ENCODE assay signal across 19 cellular contexts in the genomic region with DNA sequence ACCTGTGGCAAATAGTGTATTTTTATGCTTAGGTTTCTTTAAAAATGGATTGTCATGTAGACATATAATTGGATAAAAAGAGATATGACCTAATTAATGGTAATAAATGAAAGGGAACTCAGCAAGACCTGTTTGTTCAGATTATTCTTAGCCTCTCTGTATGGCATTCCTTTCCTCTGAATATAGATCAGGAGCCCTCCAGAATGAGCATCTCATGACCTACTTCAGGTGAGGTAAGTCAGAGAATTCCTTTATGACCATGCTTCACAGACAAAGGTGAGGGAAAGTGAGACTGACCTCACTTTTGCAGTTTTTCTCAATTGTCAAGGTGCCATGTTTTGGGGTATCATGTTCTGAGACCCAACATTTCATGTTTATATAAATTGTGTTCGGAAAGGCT.
"Had no signal": no experiment of that assay in that cellular context is flagged by ENCODE, and none has a peak within 500 bp of the region (broad histone marks: within the 10 kb centered on the region; RNA-seq: fewer than 3 reads in every experiment).

No MANE protein-coding gene starts in this region.

- H3K27me3 ChIP-seq: gastroesophageal sphincter, heart left ventricle, hepatocyte, pancreas, transverse colon had no signal

- H3K4me2 ChIP-seq: hepatocyte had no signal

- H3K36me3 ChIP-seq: gastroesophageal sphincter, heart left ventricle, lower lobe of right lung, pancreas, prostate gland, thoracic aorta, transverse colon had no signal

- H3K4me1 ChIP-seq: gastroesophageal sphincter, heart left ventricle, lower lobe of right lung, pancreas, prostate gland, transverse colon had no signal

- H3K27ac ChIP-seq: gastroesophageal sphincter, heart left ventricle, hepatocyte, lower lobe of right lung, pancreas, prostate gland, skin epidermis, thoracic aorta, transverse colon had no signal

- ATAC-seq: gastroesophageal sphincter; heart left ventricle; left ventricle myocardium superior; lower lobe of right lung; natural killer cell; pancreas; right cardiac atrium; stimulated activated naive B cell treated with anti-CD40 and anti-IgM and Interleukin-4, amounts not matched to agents 10 μg/mL and 1 μg/mL and 100 μg/mL, for 72 hours had no signal

- DNase-seq: central memory CD4-positive, alpha-beta T cell; effector CD8-positive, alpha-beta T cell; heart left ventricle; kidney glomerular epithelial cell; left ventricle myocardium superior; lower lobe of right lung; natural killer cell; occipital lobe; pancreas; right cardiac atrium; stimulated activated CD4-positive, alpha-beta T cell treated with anti-CD3 and anti-CD28 coated beads, Interleukin-15, amount 100 ng/mL, for 24 hours; stimulated activated CD4-positive, alpha-beta T cell treated with anti-CD3 and anti-CD28 coated beads, Interleukin-2, amount 100 ng/mL, for 48 hours; stimulated activated naive B cell treated with anti-CD40 and anti-IgM and Interleukin-4, amounts not matched to agents 10 μg/mL and 1 μg/mL and 100 μg/mL, for 72 hours; transverse colon had no signal

- H2AFZ ChIP-seq: hepatocyte had no signal

- H3K9me3 ChIP-seq: gastroesophageal sphincter, lower lobe of right lung, pancreas, prostate gland, thoracic aorta, transverse colon had no signal

- H3K79me2 ChIP-seq: hepatocyte had no signal

- H3K4me3 ChIP-seq: gastroesophageal sphincter, heart left ventricle, hepatocyte, lower lobe of right lung, pancreas, prostate gland, skin epidermis, thoracic aorta, transverse colon had no signal
